In genomic region chr1:84143796-84144565, GRCh38 we compare ENCODE assay signal across 8 cellular contexts. TPM values are rescaled to one million over a fixed set of nuclear protein-coding genes. Genes with fewer than 3 reads are reported as not detected.
DNase-seq lines count a peak whose midpoint lies in the region; ATAC-seq and TF ChIP-seq lines count a peak whose summit lies in the region.

PRKACB (plus strand) TSS chr1:84144271; CDS start chr1:84144362, 91 bp downstream.

- H3K4me1 ChIP-seq in BLaER1 (peaks cover 34% of the 10 kb centered on the region), neural progenitor cell (no peaks in the 10 kb centered on the region)

- H3K9me3 ChIP-seq in BLaER1: 0 out of 2 replicates have a peak, but pooled peaks cover under 1% of the 10 kb centered on the region
- H3K9me3 ChIP-seq in neural progenitor cell (ENCODE audit: low read depth): peaks cover 2% of the 10 kb centered on the region

- H3K9ac ChIP-seq in BLaER1 (0 out of 2 replicates have a peak within 1 kb of the TSS, but pooled peaks have one; percentile 12), neural progenitor cell (no peak within 1 kb of the TSS)

- no peak within 1 kb of the TSS for H3K4me3 Mint-ChIP-seq in neural progenitor cell

- H3K4me1 Mint-ChIP-seq in neural progenitor cell: no peaks in the 10 kb centered on the region

- no peaks in the 10 kb centered on the region for H3K27me3 Mint-ChIP-seq in neural progenitor cell (ENCODE audit: insufficient read depth, low read depth)

- no peaks in the 10 kb centered on the region for H3K79me2 ChIP-seq in neural progenitor cell (ENCODE audit: low read depth)

- TF ChIP-seq POLR2A in GM19099 (IDR thresholded peaks at IDR 0.05; ENCODE audit: extremely low read depth, insufficient read length, low read depth) (peak; percentile 32), erythroblast (IDR thresholded peaks at IDR 0.05; ENCODE audit: low read length) (peak; percentile 71)

- H3K4me3 ChIP-seq in BLaER1 (peak within 1 kb of the TSS; percentile 32; the same call in 1 of the 2 replicates), neural progenitor cell (no peak within 1 kb of the TSS)

- H3K36me3 Mint-ChIP-seq in neural progenitor cell: no peaks in the 10 kb centered on the region

- H3K27ac ChIP-seq in BLaER1 (peak within 1 kb of the TSS; percentile 54), neural progenitor cell (no peak within 1 kb of the TSS)

- H3K27me3 ChIP-seq in BLaER1 (no peaks in the 10 kb centered on the region), neural progenitor cell (no peaks in the 10 kb centered on the region)

- H2AFZ ChIP-seq in neural progenitor cell (replicated peaks): no peak within 1 kb of the TSS

- no peaks in the 10 kb centered on the region for H3F3A ChIP-seq in neural progenitor cell (ENCODE audit: low read depth)

- no peaks in the 10 kb centered on the region for H3K36me3 ChIP-seq in BLaER1
- H3K36me3 ChIP-seq in neural progenitor cell: no peaks in the 10 kb centered on the region

- peaks cover 3% of the 10 kb centered on the region for H3K9me3 Mint-ChIP-seq in neural progenitor cell

- peak; percentile 58 for DNase-seq in SKM-1 treated with dmso at 0.1 percent for 144 hours (lab: John Stamatoyannopoulos, UW; ENCODE audit: unreplicated experiment)
- peak; percentile 14 to 22 for DNase-seq in erythroblast (lab: John Stamatoyannopoulos, UW)
- DNase-seq in neural progenitor cell (ENCODE audit: low spot score): no peak
- no peak for DNase-seq in NCI-H446 (lab: John Stamatoyannopoulos, UW)
- DNase-seq in activated CD4-positive, alpha-beta T cell treated with anti-CD3 and anti-CD28 coated beads for 48 hours: no peak

- no peak within 1 kb of the TSS for H3K27ac Mint-ChIP-seq in neural progenitor cell

- H3K4me2 ChIP-seq in BLaER1: peak within 1 kb of the TSS; percentile 67
- no peak within 1 kb of the TSS for H3K4me2 ChIP-seq in neural progenitor cell

- no peak for TF ChIP-seq CTCF in neural progenitor cell (IDR thresholded peaks at IDR 0.05)

- peak; percentile 93 for ATAC-seq in HG03175 (IDR thresholded peaks at IDR 0.05; ENCODE audit: unreplicated experiment)

- H4K20me1 ChIP-seq in BLaER1: no peaks in the 10 kb centered on the region
- H4K20me1 ChIP-seq in neural progenitor cell (ENCODE audit: low read depth): no peaks in the 10 kb centered on the region

RNA-seq across cellular contexts. Expression of gene PRKACB, which starts in this region (rescaled TPM):
- total RNA-seq in neural progenitor cell (ENCODE audit: low replicate concordance): 28.9 and 44.1 TPM in 2 replicates

Comparison
In these comparisons a context has a peak if more than half of its experiments do, and no peak if none do; other contexts are left out.
1. DNase-seq: peak in SKM-1 treated with dmso at 0.1 percent for 144 hours (single experiment) and erythroblast (2 of 2); none in neural progenitor cell (single experiment), NCI-H446 (0 of 2) and activated CD4-positive, alpha-beta T cell treated with anti-CD3 and anti-CD28 coated beads for 48 hours (single experiment).